22 cellular contexts compared by ENCODE assay signal in genomic region chr7:124738639-124739038, GRCh38. TPM values are rescaled to one million over a fixed set of nuclear protein-coding genes. Genes with fewer than 3 reads are reported as not detected.
"Had no signal": no experiment of that assay in that cellular context is flagged by ENCODE, and none has a peak within 500 bp of the region (broad histone marks: within the 10 kb centered on the region; RNA-seq: fewer than 3 reads in every experiment).

No MANE protein-coding gene starts in this region.

- H3K36me3 ChIP-seq: colonic mucosa, prostate gland, right lobe of liver had no signal

- H3K9me3 ChIP-seq: colonic mucosa, mucosa of descending colon, prostate gland, right lobe of liver had no signal

- DNase-seq: cerebellar nuclear complex; colonic mucosa; dermis blood vessel endothelial cell; effector CD4-positive, alpha-beta T cell; foreskin melanocyte; head of caudate nucleus; left colon; left ventricle myocardium superior; mucosa of descending colon; natural killer cell; occipital lobe; right lobe of liver; stimulated activated CD4-positive, alpha-beta T cell treated with anti-CD3 and anti-CD28 coated beads, Interleukin-2, amount 100 ng/mL, for 24 hours; stimulated activated CD4-positive, alpha-beta T cell treated with anti-CD3 and anti-CD28 coated beads, Interleukin-4, amount 100 ng/mL, for 4 hours; stimulated activated naive B cell treated with anti-CD40 and anti-IgM and Interleukin-4, amounts not matched to agents 10 μg/mL and 1 μg/mL and 100 μg/mL, for 72 hours; stimulated activated naive CD8-positive, alpha-beta T cell treated with anti-CD3 and anti-CD28 coated beads, Interleukin-15, amount 100 ng/mL, for 72 hours had no signal

- ATAC-seq: left colon; left ventricle myocardium superior; mucosa of descending colon; natural killer cell; stimulated activated naive B cell treated with anti-CD40 and anti-IgM and Interleukin-4, amounts not matched to agents 10 μg/mL and 1 μg/mL and 100 μg/mL, for 72 hours; stimulated activated naive CD8-positive, alpha-beta T cell treated with anti-CD3 and anti-CD28 coated beads, Interleukin-15, amount 100 ng/mL, for 72 hours had no signal

- H3K79me2 ChIP-seq: hepatocyte, parathyroid adenoma had no signal

- FAIRE-seq: urothelium cell line had no signal

- H3K27ac ChIP-seq: colonic mucosa, hepatocyte, parathyroid adenoma, prostate gland, right lobe of liver had no signal

- H3K9ac ChIP-seq: parathyroid adenoma had no signal

- H3K27me3 ChIP-seq: colonic mucosa, hepatocyte, right lobe of liver had no signal

- H3K4me3 ChIP-seq: colonic mucosa, hepatocyte, lung, mucosa of descending colon, prostate gland, right lobe of liver had no signal

- H3K4me2 ChIP-seq: hepatocyte had no signal

- H2AFZ ChIP-seq: hepatocyte, parathyroid adenoma had no signal

- H3K4me1 ChIP-seq: colonic mucosa, parathyroid adenoma, prostate gland had no signal

RNA-seq across cellular contexts. Expression of gene GPR37, which starts 27.0 kb away (rescaled TPM):
- total RNA-seq: left ventricle myocardium superior, mesenteric fat pad, natural killer cell had no signal
